ENCODE assay signal across 18 cellular contexts in genomic region chr3:188255190-188255589, GRCh38.
DNase-seq lines count a peak whose midpoint lies in the region; ATAC-seq, FAIRE-seq and TF ChIP-seq lines count a peak whose summit lies in the region.
"Had no signal": no experiment of that assay in that cellular context is flagged by ENCODE, and none has a peak within 500 bp of the region (broad histone marks: within the 10 kb centered on the region; RNA-seq: fewer than 3 reads in every experiment).

No MANE protein-coding gene starts in this region.

- no peaks in the 10 kb centered on the region for H3K27me3 Mint-ChIP-seq in osteocyte (ENCODE audit: unreplicated experiment)
- H3K27me3 Mint-ChIP-seq: CD4-positive, alpha-beta memory T cell had no signal

- no peak for ATAC-seq in HepG2
- no peak for ATAC-seq in right lobe of liver

- intact Hi-C loops in HepG2 (cut with micrococcal nuclease; ENCODE audit: unreplicated experiment) (no loop called here), right lobe of liver (cut with DNase I) (no loop called here), ascending aorta (cut with DNase I) (no loop called here), uterus (cut with DNase I; ENCODE audit: low total_unique reads) (no loop called here)

- peaks cover 11% of the 10 kb centered on the region for H3K79me2 ChIP-seq in HepG2 (ENCODE audit: insufficient read depth, low read length)

- DNase-seq in HepG2 (ENCODE audit: low spot score) = no peak
- no peak for DNase-seq in right lobe of liver
- DNase-seq in ascending aorta (ENCODE audit: low spot score in 2 of 2) = no peak
- no peak for DNase-seq in osteocyte (ENCODE audit: extremely low spot score, unreplicated experiment)
- DNase-seq in uterus = no peak
- DNase-seq in SKM-1 (lab: John Stamatoyannopoulos, UW; ENCODE audit: unreplicated experiment) = no peak
- no peak for DNase-seq in NCI-H510A treated with DMSO at 0.1 percent for 48 hours (lab: John Stamatoyannopoulos, UW)
- DNase-seq: BE2C; CD4-positive, alpha-beta memory T cell; DMS79; GM23248; NCI-H1417; NCI-H2029 treated with DMSO at 0.1 percent for 48 hours; NCI-H524; Peyer's patch had no signal

- no peak for TF ChIP-seq RAD21 in HepG2 (CRISPR knock-in tag; IDR thresholded peaks at IDR 0.05)

- no peak overlapping the region for H3K4me3 Mint-ChIP-seq in osteocyte (ENCODE audit: unreplicated experiment)
- H3K4me3 Mint-ChIP-seq: CD4-positive, alpha-beta memory T cell had no signal

- peaks cover 10% of the 10 kb centered on the region for H3K36me3 Mint-ChIP-seq in osteocyte (ENCODE audit: unreplicated experiment)

- H3K4me3 ChIP-seq in HepG2 (replicated peaks in 1 of 3; ENCODE audit: insufficient read depth in 1 of 3, low read depth in 2 of 3, low read length in 3 of 3) (no peak overlapping the region), right lobe of liver (no peak overlapping the region), ascending aorta (no peak overlapping the region), uterus (no peak overlapping the region)
- H3K4me3 ChIP-seq: GM23248, Peyer's patch had no signal

- in situ Hi-C loops in HepG2 (cut with HindIII; ENCODE audit: extremely low pct_ligation_motif_present, low pct_unique_long_range_greater_than_20kb) = no loop called here

- no peak for TF ChIP-seq POLR2A in HepG2 (IDR thresholded peaks at IDR 0.05; ENCODE audit: insufficient read depth in 1 of 2, low read depth in 2 of 2, low read length in 2 of 2)
- TF ChIP-seq POLR2A in right lobe of liver (IDR thresholded peaks at IDR 0.05) = no peak
- no peak for TF ChIP-seq POLR2A in uterus (IDR thresholded peaks at IDR 0.05)

- H3K4me2 ChIP-seq in HepG2 (ENCODE audit: low read depth, low read length) = no peak overlapping the region

- no peak overlapping the region for H2AFZ ChIP-seq in HepG2 (ENCODE audit: low read length)
- H2AFZ ChIP-seq: GM23248 had no signal

- H3K27me3 ChIP-seq in HepG2 (ENCODE audit: control insufficient read depth in 1 of 2, insufficient read depth in 2 of 2, low read length in 2 of 2) (no peaks in the 10 kb centered on the region), right lobe of liver (no peaks in the 10 kb centered on the region), ascending aorta (no peaks in the 10 kb centered on the region), uterus (no peaks in the 10 kb centered on the region)
- H3K27me3 ChIP-seq: BE2C, Peyer's patch had no signal

- peak overlapping the region; percentile 66 for H3K27ac Mint-ChIP-seq in osteocyte (ENCODE audit: unreplicated experiment)
- H3K27ac Mint-ChIP-seq: CD4-positive, alpha-beta memory T cell had no signal

- no peaks in the 10 kb centered on the region; a peak in 2 of 5 replicates for H3K36me3 ChIP-seq in HepG2 (replicated peaks in 1 of 2; ENCODE audit: control insufficient read depth in 1 of 2, insufficient read depth in 2 of 2, low read length in 2 of 2)
- no peaks in the 10 kb centered on the region for H3K36me3 ChIP-seq in right lobe of liver
- H3K36me3 ChIP-seq in ascending aorta = peaks cover 4 to 12% of the 10 kb centered on the region in 2 donors
- no peaks in the 10 kb centered on the region for H3K36me3 ChIP-seq in uterus
- H3K36me3 ChIP-seq: BE2C had no signal

- H3K4me1 ChIP-seq in HepG2 (ENCODE audit: insufficient read depth, low read length) = peaks cover 61% of the 10 kb centered on the region
- peaks cover 0 to 19% (median 2%) of the 10 kb centered on the region in 4 donors for H3K4me1 ChIP-seq in right lobe of liver
- peaks cover 12 to 50% of the 10 kb centered on the region in 2 donors for H3K4me1 ChIP-seq in ascending aorta
- peaks cover 0 to 9% of the 10 kb centered on the region in 2 donors for H3K4me1 ChIP-seq in uterus
- H3K4me1 ChIP-seq: BE2C had no signal

- TF ChIP-seq CTCF in HepG2 (CRISPR knock-in tag; IDR thresholded peaks at IDR 0.05) (no peak), right lobe of liver (IDR thresholded peaks at IDR 0.05) (no peak), ascending aorta (IDR thresholded peaks at IDR 0.05) (no peak), osteocyte (IDR thresholded peaks at IDR 0.05) (no peak), uterus (IDR thresholded peaks at IDR 0.05) (no peak)

- H3K4me1 Mint-ChIP-seq in osteocyte (ENCODE audit: unreplicated experiment) = peaks cover 49% of the 10 kb centered on the region

- POLR2A ChIA-PET in HepG2 (lab: Yijun Ruan, JAX) = interaction anchor here (1.3 kb wide), 1 partner anchor 40 kb away, joined by 3 read pairs; no protein-coding TSS in a partner anchor

- BruUV-seq in HepG2 (replicated peaks; lab: Mats Ljungman, UMichigan) = no TSS peak

- H3K27ac ChIP-seq in HepG2 (ENCODE audit: extremely low read length, insufficient read depth, low read length) = no peak overlapping the region
- H3K27ac ChIP-seq in right lobe of liver = no peak overlapping the region
- peak overlapping the region; percentile 33 to 58 for H3K27ac ChIP-seq in ascending aorta
- H3K27ac ChIP-seq in uterus = peak overlapping the region; percentile 54 to 63
- H3K27ac ChIP-seq: GM23248 had no signal

- no peaks in the 10 kb centered on the region for H3K9me3 Mint-ChIP-seq in osteocyte (ENCODE audit: unreplicated experiment)

- no peak overlapping the region for H3K9ac ChIP-seq in HepG2 (ENCODE audit: insufficient read depth, low read depth, low read length)
- H3K9ac ChIP-seq: GM23248 had no signal

- H3K9me3 ChIP-seq in HepG2 (ENCODE audit: low read length) = no peaks in the 10 kb centered on the region
- H3K9me3 ChIP-seq in right lobe of liver = no peaks in the 10 kb centered on the region
- H3K9me3 ChIP-seq in ascending aorta = peaks cover 0 to 3% of the 10 kb centered on the region in 2 donors
- H3K9me3 ChIP-seq in uterus = no peaks in the 10 kb centered on the region
- H3K9me3 ChIP-seq: BE2C, Peyer's patch had no signal

- 89% methylated on average over 2 of the region's 2 CpGs for WGBS in HepG2 (ENCODE audit: low lambda C conversion rate)
- WGBS in right lobe of liver (ENCODE audit: insufficient coverage, low coverage, low lambda C conversion rate, missing lambda C conversion rate) = 79% methylated on average over 2 of the region's 2 CpGs

- no peak for FAIRE-seq in HepG2 (lab: Jason Lieb, UNC)
- FAIRE-seq: G401.6, GM12892, GM19239 had no signal

- H4K20me1 ChIP-seq in HepG2 (ENCODE audit: insufficient read depth, low read length) = no peaks in the 10 kb centered on the region; the same call in 1 of the 2 replicates

- TF ChIP-seq EP300 in HepG2 (IDR thresholded peaks at IDR 0.05; ENCODE audit: low read depth in 2 of 2, low read length in 2 of 2) = no peak
- no peak for TF ChIP-seq EP300 in HepG2 (CRISPR knock-in tag; IDR thresholded peaks at IDR 0.05; ENCODE audit: borderline replicate concordance)

- CTCF ChIA-PET in HepG2 (lab: Yijun Ruan, JAX; ENCODE audit: low intra/inter-chr PET ratio, low total read pairs) = no interaction called here

TF ChIP-seq in HepG2, 621 proteins besides CTCF, POLR2A, EP300 and RAD21:
- no peak for TF ChIP-seq PPARG (CRISPR knock-in tag; conservative IDR thresholded peaks at IDR 0.05)
- TF ChIP-seq ZNF629 (CRISPR knock-in tag; conservative IDR thresholded peaks at IDR 0.05) = peak; percentile 34; the same call in 1 of the 2 replicates
- no peak for TF ChIP-seq RBM22 (optimal IDR thresholded peaks at IDR 0.05; ENCODE audit: low read length)
- no peak for TF ChIP-seq SAP130 (CRISPR knock-in tag; IDR thresholded peaks at IDR 0.05; ENCODE audit: low read depth)

Comparison
In these comparisons a context has a peak if more than half of its experiments do, and no peak if none do; other contexts are left out.
1. H3K27ac ChIP-seq: peak in ascending aorta (2 of 2) and uterus (2 of 2); none in HepG2 (single experiment) and right lobe of liver (0 of 3).